29 cellular contexts compared by ENCODE assay signal in the genomic region with DNA sequence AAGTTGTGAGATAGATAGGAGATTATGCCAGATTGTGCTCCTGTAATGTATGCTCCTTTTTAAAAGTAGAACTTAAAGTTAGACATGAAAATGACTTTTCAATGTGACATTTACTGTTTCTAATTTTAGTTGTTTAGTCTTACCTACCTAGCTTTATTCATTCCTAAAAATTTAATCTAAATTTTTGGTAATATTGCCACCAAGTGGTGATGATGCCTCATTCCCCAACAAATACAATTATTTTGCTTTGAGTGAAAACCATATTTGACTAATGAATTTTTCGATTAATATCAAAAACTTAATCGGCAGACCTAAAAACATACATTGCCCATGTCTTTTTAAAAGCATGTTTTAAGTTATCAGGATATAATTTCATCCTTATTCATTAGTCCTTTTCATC. TPM values are rescaled to one million over a fixed set of nuclear protein-coding genes. Genes with fewer than 3 reads are reported as not detected.
DNase-seq lines count a peak whose midpoint lies in the region; ATAC-seq, FAIRE-seq and TF ChIP-seq lines count a peak whose summit lies in the region.
"Had no signal": no experiment of that assay in that cellular context is flagged by ENCODE, and none has a peak within 500 bp of the region (broad histone marks: within the 10 kb centered on the region; RNA-seq: fewer than 3 reads in every experiment).

No MANE protein-coding gene starts in this region.

- no peaks in the 10 kb centered on the region for H3K27me3 Mint-ChIP-seq in HFFc6 (ENCODE audit: insufficient read depth)
- H3K27me3 Mint-ChIP-seq: activated CD4-positive, alpha-beta T cell treated with anti-CD3 and anti-CD28 coated beads, Interleukin-2, amount 10 ng/mL, durations not matched to agents 7 days and 5 days; naive B cell had no signal

- FAIRE-seq in TTC549 (lab: Jason Lieb, UNC) = peak; percentile 39

- H3K4me1 Mint-ChIP-seq in HFFc6 (ENCODE audit: low read depth) = peaks cover 19% of the 10 kb centered on the region
- H3K4me1 Mint-ChIP-seq: activated CD4-positive, alpha-beta T cell treated with anti-CD3 and anti-CD28 coated beads, Interleukin-2, amount 10 ng/mL, durations not matched to agents 7 days and 5 days had no signal

- ATAC-seq in HG03135 (IDR thresholded peaks at IDR 0.05; ENCODE audit: unreplicated experiment) = no peak
- ATAC-seq: HCT116, left lobe of liver had no signal

- DNase-seq in HFFc6 = no peak
- no peak for DNase-seq in fibroblast of pulmonary artery (ENCODE audit: low read depth)
- DNase-seq in retinal pigment epithelial cell (ENCODE audit: low read depth) = no peak
- DNase-seq in Ammon's horn (ENCODE audit: low spot score) = no peak
- no peak for DNase-seq in hepatic stellate cell (ENCODE audit: low spot score)
- DNase-seq in activated T-cell treated with anti-CD3 and anti-CD28 coated beads, Interleukin-2, amount 50 U/mL, for 1 hour = no peak
- DNase-seq: activated CD4-positive, alpha-beta T cell treated with anti-CD3 and anti-CD28 coated beads, Interleukin-2, amount 10 ng/mL, durations not matched to agents 7 days and 5 days; activated naive CD4-positive, alpha-beta T cell treated with anti-CD3 and anti-CD28 coated beads, Interleukin-2, amount 50 U/mL, for 16 hours; central memory CD4-positive, alpha-beta T cell; DMS79; dorsolateral prefrontal cortex; hippocampal formation; immature natural killer cell; naive B cell; NCI-H1417; NCI-H2081 treated with DMSO at 0.1 percent for 48 hours; NCI-H446 treated with DMSO at 0.1 percent for 48 hours; occipital lobe; Peyer's patch; stimulated activated CD4-positive, alpha-beta T cell treated with anti-CD3 and anti-CD28 coated beads, Interleukin-2, amount 100 ng/mL, for 24 hours; T-helper 2 cell; upper lobe of left lung had no signal

- no peaks in the 10 kb centered on the region for H3K9me3 Mint-ChIP-seq in HFFc6
- H3K9me3 Mint-ChIP-seq: activated CD4-positive, alpha-beta T cell treated with anti-CD3 and anti-CD28 coated beads, Interleukin-2, amount 10 ng/mL, durations not matched to agents 7 days and 5 days; activated T-helper 1 cell treated with anti-CD3 and anti-CD28 coated beads, Interleukin-12 subunit alpha, Interleukin-12 subunit beta, Interleukin-2, Interleukin-4 antibody, amounts not matched to agents 30 ng/mL and 10 ng/mL and 1 ng/mL, durations not matched to agents 14 hours and 24 hours and 36 hours; immature natural killer cell; naive B cell had no signal

- H3K4me3 ChIP-seq in fibroblast of pulmonary artery (replicated peaks; ENCODE audit: low read depth, low read length) (no peak overlapping the region), retinal pigment epithelial cell (ENCODE audit: low read length) (no peak overlapping the region)
- H3K4me3 ChIP-seq: dorsolateral prefrontal cortex, Peyer's patch, SJSA1, smooth muscle cell, upper lobe of left lung had no signal

- no peak overlapping the region for H3K27ac Mint-ChIP-seq in HFFc6
- H3K27ac Mint-ChIP-seq: activated CD4-positive, alpha-beta T cell treated with anti-CD3 and anti-CD28 coated beads, Interleukin-2, amount 10 ng/mL, durations not matched to agents 7 days and 5 days; activated T-helper 1 cell treated with anti-CD3 and anti-CD28 coated beads, Interleukin-12 subunit alpha, Interleukin-12 subunit beta, Interleukin-2, Interleukin-4 antibody, amounts not matched to agents 30 ng/mL and 10 ng/mL and 1 ng/mL, durations not matched to agents 14 hours and 24 hours and 36 hours; naive B cell had no signal

- peak; percentile 57 for TF ChIP-seq CTCF in HFFc6 (IDR thresholded peaks at IDR 0.05)
- TF ChIP-seq CTCF in fibroblast of pulmonary artery (IDR thresholded peaks at IDR 0.05; ENCODE audit: low read length, missing control alignments) = peak; percentile 14
- TF ChIP-seq CTCF in retinal pigment epithelial cell (conservative IDR thresholded peaks at IDR 0.05; ENCODE audit: low read depth, low read length) = peak; percentile 13

- peaks cover 28% of the 10 kb centered on the region for H3K36me3 Mint-ChIP-seq in HFFc6 (ENCODE audit: low read depth)

- H3K4me3 Mint-ChIP-seq in HFFc6 = no peak overlapping the region
- H3K4me3 Mint-ChIP-seq: activated CD4-positive, alpha-beta T cell treated with anti-CD3 and anti-CD28 coated beads, Interleukin-2, amount 10 ng/mL, durations not matched to agents 7 days and 5 days; activated T-helper 1 cell treated with anti-CD3 and anti-CD28 coated beads, Interleukin-12 subunit alpha, Interleukin-12 subunit beta, Interleukin-2, Interleukin-4 antibody, amounts not matched to agents 30 ng/mL and 10 ng/mL and 1 ng/mL, durations not matched to agents 14 hours and 24 hours and 36 hours; immature natural killer cell; naive B cell had no signal

RNA-seq across cellular contexts. Expression of gene PPWD1, which starts 25.6 kb away (rescaled TPM):
- total RNA-seq in HFFc6 (2021; fragmentation: NEBNext Ultra II Directional; extraction: Animal tissue kit (Norgen Biotek cat#: 25700)) = 10 to 100 TPM; 17.1 to 24.0 (median 22.1) TPM

RNA-seq across cellular contexts. Expression of gene CENPK, which starts 25.7 kb away (rescaled TPM):
- 10 to 100 TPM; 12.0 to 24.0 (median 19.4) TPM for total RNA-seq in HFFc6 (2021; fragmentation: NEBNext Ultra II Directional; extraction: Animal tissue kit (Norgen Biotek cat#: 25700))

RNA-seq across cellular contexts. Expression of gene TRIM23, which starts 35.4 kb away (rescaled TPM):
- 10 to 100 TPM; 13.1 to 18.0 (median 15.9) TPM for total RNA-seq in HFFc6 (2021; fragmentation: NEBNext Ultra II Directional; extraction: Animal tissue kit (Norgen Biotek cat#: 25700))

RNA-seq across cellular contexts. Expression of gene SHLD3, which starts 36.1 kb away (rescaled TPM):
- total RNA-seq in HFFc6 (2021; fragmentation: NEBNext Ultra II Directional; extraction: Animal tissue kit (Norgen Biotek cat#: 25700)) = 1 to 10 TPM; 1.2 to 2.0 (median 1.4) TPM

RNA-seq across cellular contexts. Expression of gene TRAPPC13, which starts 36.1 kb away (rescaled TPM):
- total RNA-seq in HFFc6 (2021; fragmentation: NEBNext Ultra II Directional; extraction: Animal tissue kit (Norgen Biotek cat#: 25700)) = 10 to 100 TPM; 15.3 to 20.8 (median 19.4) TPM
